In the genomic region with DNA sequence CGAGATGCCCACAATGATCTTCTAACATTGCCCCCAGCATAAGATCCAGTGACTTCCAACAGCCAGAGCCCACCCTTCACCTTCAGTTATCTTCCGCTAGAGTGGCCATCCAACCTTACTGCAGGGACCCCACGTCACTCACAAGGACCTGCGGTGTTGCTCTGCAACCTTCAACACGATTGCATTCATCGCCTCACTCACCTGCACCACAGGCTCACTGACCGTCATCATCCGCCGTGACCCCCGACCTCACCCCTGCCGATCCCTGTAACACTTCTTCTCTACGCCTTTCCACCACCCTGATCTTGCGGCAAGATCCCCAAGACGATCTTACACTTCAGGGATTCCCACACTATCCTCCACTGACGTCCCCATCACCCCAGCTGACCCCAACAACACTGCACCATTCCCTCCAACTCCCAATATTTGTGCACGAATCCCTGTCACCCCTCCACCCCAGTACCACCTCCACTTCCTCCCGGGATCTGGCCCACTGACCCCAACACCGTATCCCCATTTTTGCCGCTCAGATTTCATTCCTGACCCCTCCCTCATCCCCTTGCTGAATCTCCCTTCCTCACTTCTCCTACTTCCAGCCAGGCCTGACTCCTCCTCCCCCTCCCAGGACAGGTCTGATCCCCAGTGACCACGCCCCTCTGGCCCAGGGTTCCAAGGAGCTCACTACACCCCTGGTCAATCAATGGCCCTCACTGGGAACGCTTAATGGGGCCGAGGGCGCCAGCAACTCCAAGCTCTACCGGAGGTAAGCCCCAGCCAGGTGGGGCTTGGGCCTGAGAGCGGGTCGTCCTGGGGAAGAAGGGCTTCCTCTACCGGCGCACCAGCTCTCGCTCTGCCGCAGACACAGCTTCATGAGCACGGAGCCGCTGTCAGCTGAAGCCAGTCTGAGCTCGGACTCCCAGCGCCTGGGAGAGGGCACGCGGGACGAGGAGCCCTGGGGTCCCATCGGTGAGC, we compare ENCODE assay signal across 11 cellular contexts. TPM values are rescaled to one million over a fixed set of nuclear protein-coding genes. Genes with fewer than 3 reads are reported as not detected.
DNase-seq lines count a peak whose midpoint lies in the region; ATAC-seq and TF ChIP-seq lines count a peak whose summit lies in the region.
"Had no signal": no experiment of that assay in that cellular context is flagged by ENCODE, and none has a peak within 500 bp of the region (broad histone marks: within the 10 kb centered on the region; RNA-seq: fewer than 3 reads in every experiment).

No MANE protein-coding gene starts in this region.

- H3K4me3 ChIP-seq in GM06990 (replicated peaks; ENCODE audit: low read depth, low read length): peak overlapping the region; percentile 58
- peak overlapping the region; percentile 68 for H3K4me3 ChIP-seq in iPS-20b (ENCODE audit: low read length)
- H3K4me3 ChIP-seq: SJSA1 had no signal

- no peak for DNase-seq in GM06990 (ENCODE audit: extremely low read depth, insufficient read length)
- no peak for DNase-seq in activated CD4-positive, alpha-beta memory T cell treated with anti-CD3 and anti-CD28 coated beads, Interleukin-2, amount 10 ng/mL, durations not matched to agents 7 days and 5 days
- DNase-seq in NCI-H2029 (lab: John Stamatoyannopoulos, UW): no peak
- no peak for DNase-seq in posterior vena cava (ENCODE audit: low spot score)
- DNase-seq: DMS 273 treated with DMSO at 0.1 percent for 48 hours, MV-4-11 had no signal

- intact Hi-C loops in posterior vena cava (cut with DNase I): no loop called here

- TF ChIP-seq CTCF in 22Rv1 (IDR thresholded peaks at IDR 0.05) (peak; percentile 3; the same call in 1 of the 2 replicates), GM06990 (IDR thresholded peaks at IDR 0.05; ENCODE audit: insufficient read depth, low read length, poor library complexity, severe bottlenecking) (no peak)

- CTCF ChIA-PET in activated CD4-positive, alpha-beta memory T cell treated with anti-CD3 and anti-CD28 coated beads, Interleukin-2, amount 10 ng/mL, durations not matched to agents 7 days and 5 days (lab: Charles Lee): interaction anchor here (0.5 to 1.4 kb wide), 4 partner anchors 15 to 106 kb away, joined by 3 to 4 read pairs (median 4); no protein-coding TSS in a partner anchor

- POLR2A ChIA-PET in activated CD4-positive, alpha-beta memory T cell treated with anti-CD3 and anti-CD28 coated beads, Interleukin-2, amount 10 ng/mL, durations not matched to agents 7 days and 5 days (lab: Charles Lee): interaction anchor here (0.7 to 3.1 kb wide), 9 partner anchors 11 to 106 kb away, joined by 3 to 16 read pairs (median 5); a partner anchor contains a TSS

- H3K4me3 Mint-ChIP-seq in activated CD4-positive, alpha-beta memory T cell treated with anti-CD3 and anti-CD28 coated beads, Interleukin-2, amount 10 ng/mL, durations not matched to agents 7 days and 5 days: peak overlapping the region; percentile 61

- H3K36me3 ChIP-seq in GM06990 (ENCODE audit: control insufficient read depth, insufficient read depth, low read length) (peaks cover 14% of the 10 kb centered on the region), iPS-20b (ENCODE audit: insufficient read depth, low read depth, low read length) (peaks cover 18% of the 10 kb centered on the region)

- H3K27ac Mint-ChIP-seq in activated CD4-positive, alpha-beta memory T cell treated with anti-CD3 and anti-CD28 coated beads, Interleukin-2, amount 10 ng/mL, durations not matched to agents 7 days and 5 days: no peak overlapping the region

- no peaks in the 10 kb centered on the region for H3K9me3 ChIP-seq in iPS-20b (ENCODE audit: insufficient read depth, low read depth, low read length)
- H3K9me3 ChIP-seq: SJSA1 had no signal

- H3K4me1 ChIP-seq in iPS-20b (ENCODE audit: insufficient read depth, low read length): peaks cover 11% of the 10 kb centered on the region; the same call in 1 of the 2 replicates

- peak overlapping the region; percentile 72 for H3K27ac ChIP-seq in 22Rv1
- H3K27ac ChIP-seq in iPS-20b (ENCODE audit: low read length): no peak overlapping the region
- H3K27ac ChIP-seq: SJSA1 had no signal

- ATAC-seq in GM21723 (IDR thresholded peaks at IDR 0.05; ENCODE audit: unreplicated experiment) (no peak), HG03159 (IDR thresholded peaks at IDR 0.05; ENCODE audit: unreplicated experiment) (no peak)

- H3K36me3 Mint-ChIP-seq in activated CD4-positive, alpha-beta memory T cell treated with anti-CD3 and anti-CD28 coated beads, Interleukin-2, amount 10 ng/mL, durations not matched to agents 7 days and 5 days (ENCODE audit: low read depth): peaks cover 14% of the 10 kb centered on the region

- H3K27me3 ChIP-seq in GM06990 (replicated peaks; ENCODE audit: control insufficient read depth, insufficient read depth, low read length) (no peaks in the 10 kb centered on the region; the same call in 1 of the 2 replicates), iPS-20b (ENCODE audit: insufficient read depth, low read length) (peaks cover 52% of the 10 kb centered on the region)

- H3K27me3 Mint-ChIP-seq in activated CD4-positive, alpha-beta memory T cell treated with anti-CD3 and anti-CD28 coated beads, Interleukin-2, amount 10 ng/mL, durations not matched to agents 7 days and 5 days: peaks cover 40% of the 10 kb centered on the region

- peaks cover 13% of the 10 kb centered on the region for H3K4me1 Mint-ChIP-seq in activated CD4-positive, alpha-beta memory T cell treated with anti-CD3 and anti-CD28 coated beads, Interleukin-2, amount 10 ng/mL, durations not matched to agents 7 days and 5 days

- peak overlapping the region; percentile 36; the same call in 1 of the 2 replicates for H3K9ac ChIP-seq in iPS-20b (ENCODE audit: low read depth, low read length)

- no peaks in the 10 kb centered on the region for H3K9me3 Mint-ChIP-seq in activated CD4-positive, alpha-beta memory T cell treated with anti-CD3 and anti-CD28 coated beads, Interleukin-2, amount 10 ng/mL, durations not matched to agents 7 days and 5 days

RNA-seq across cellular contexts. Expression of a gene that starts 7.6 kb away (rescaled TPM):
- under 1 TPM in 1 of 2 experiments, not detected in 1; 0.28 TPM for total RNA-seq in activated CD4-positive, alpha-beta memory T cell treated with anti-CD3 and anti-CD28 coated beads, Interleukin-2, amount 10 ng/mL, durations not matched to agents 7 days and 5 days
- total RNA-seq in posterior vena cava: under 1 TPM in 1 of 2 donors, not detected in 1; 0.83 TPM
- total RNA-seq: SJSA1 had no signal

RNA-seq across cellular contexts. Expression of a gene that starts 8.6 kb away (rescaled TPM):
- 10 to 100 TPM; 72.6 to 77.0 TPM for total RNA-seq in activated CD4-positive, alpha-beta memory T cell treated with anti-CD3 and anti-CD28 coated beads, Interleukin-2, amount 10 ng/mL, durations not matched to agents 7 days and 5 days
- 10 to 100 TPM; 47.0 to 56.9 TPM for total RNA-seq in posterior vena cava

RNA-seq across cellular contexts. Expression of a gene that starts 29.1 kb away (rescaled TPM):
- total RNA-seq in activated CD4-positive, alpha-beta memory T cell treated with anti-CD3 and anti-CD28 coated beads, Interleukin-2, amount 10 ng/mL, durations not matched to agents 7 days and 5 days: 10 to 100 TPM; 87.8 to 98.4 TPM
- total RNA-seq in posterior vena cava: 100 to 1,000 TPM; 149 to 261 TPM

RNA-seq across cellular contexts. Expression of a gene that starts 47.6 kb away (rescaled TPM):
- total RNA-seq in activated CD4-positive, alpha-beta memory T cell treated with anti-CD3 and anti-CD28 coated beads, Interleukin-2, amount 10 ng/mL, durations not matched to agents 7 days and 5 days: under 1 TPM in 1 of 2 experiments, not detected in 1; 0.10 TPM
- total RNA-seq in posterior vena cava: under 1 TPM; 0.43 to 0.69 TPM

RNA-seq across cellular contexts. Expression of a gene that starts 48.1 kb away (rescaled TPM):
- total RNA-seq in activated CD4-positive, alpha-beta memory T cell treated with anti-CD3 and anti-CD28 coated beads, Interleukin-2, amount 10 ng/mL, durations not matched to agents 7 days and 5 days: not detected
- 1 to 10 TPM; 1.5 to 4.2 TPM for total RNA-seq in posterior vena cava
- total RNA-seq: SJSA1 had no signal
